Comparison of ENCODE assay signal across 1 cellular context in genomic region chr6:35297541-35298481, GRCh38.
TF ChIP-seq lines count a peak whose summit lies in the region.

TSS of gene DEF6 (plus strand) at chr6:35297818. CDS start at chr6:35297857, 39 bp downstream.

TF ChIP-seq in K562, 482 proteins besides CTCF, POLR2A, EP300 and RAD21 (continued from another document and continues in another):
- TF ChIP-seq MLX (CRISPR knock-in tag; conservative IDR thresholded peaks at IDR 0.05) (no peak), JUNB (CRISPR knock-in tag; conservative IDR thresholded peaks at IDR 0.05) (no peak), BRF2 (IDR thresholded peaks at IDR 0.05; ENCODE audit: borderline replicate concordance, insufficient read depth, insufficient read length) (no peak), ZNF23 (CRISPR knock-in tag; IDR thresholded peaks at IDR 0.05) (no peak), PHB (CRISPR knock-in tag; IDR thresholded peaks at IDR 0.05) (no peak), USF1 (CRISPR knock-in tag; IDR thresholded peaks at IDR 0.05) (peak; percentile 24), ZNF75A (CRISPR knock-in tag; IDR thresholded peaks at IDR 0.05) (no peak), NCOA2 (IDR thresholded peaks at IDR 0.05; ENCODE audit: partially characterized antibody in 2 of 2) (no peak), IFI16 (CRISPR knock-in tag; IDR thresholded peaks at IDR 0.05) (no peak), ZKSCAN1 (IDR thresholded peaks at IDR 0.05; ENCODE audit: low read depth, low read length) (peak; percentile 54; the same call in 1 of the 2 replicates), E2F4 (CRISPR knock-in tag; IDR thresholded peaks at IDR 0.05; ENCODE audit: low read depth) (0 out of 2 replicates have a peak, but pooled peaks have one; percentile 9), TRIM24 (IDR thresholded peaks at IDR 0.05) (no peak), E4F1 (CRISPR knock-in tag; IDR thresholded peaks at IDR 0.05; ENCODE audit: borderline replicate concordance) (no peak), ZFPM2 (CRISPR knock-in tag; IDR thresholded peaks at IDR 0.05) (no peak), NCOA6 (IDR thresholded peaks at IDR 0.05) (no peak), NCOR1 (IDR thresholded peaks at IDR 0.05) (no peak; the same call in 1 of the 2 replicates), CCAR2 (IDR thresholded peaks at IDR 0.05; ENCODE audit: low read depth, low read length) (no peak), CBX5 (IDR thresholded peaks at IDR 0.05; ENCODE audit: borderline replicate concordance, low read depth) (peak; percentile 57; the same call in 1 of the 2 replicates), NR2F6 (CRISPR knock-in tag; IDR thresholded peaks at IDR 0.05) (no peak), ZNF124 (CRISPR knock-in tag; IDR thresholded peaks at IDR 0.05) (no peak), MIER1 (IDR thresholded peaks at IDR 0.05; ENCODE audit: low read depth) (0 out of 2 replicates have a peak, but pooled peaks have one; percentile 52), ZC3H11A (IDR thresholded peaks at IDR 0.05; ENCODE audit: low read depth, low read length) (peak; percentile 16; the same call in 1 of the 2 replicates), TCFL5 (CRISPR knock-in tag; conservative IDR thresholded peaks at IDR 0.05) (no peak), TAF1 (IDR thresholded peaks at IDR 0.05; ENCODE audit: control insufficient read depth, extremely low read depth, insufficient read depth, low read length, severe bottlenecking) (peak; percentile 82), HNRNPK (IDR thresholded peaks at IDR 0.05; ENCODE audit: low read depth, low read length, poor library complexity, severe bottlenecking) (no peak), GABPB2 (CRISPR knock-in tag; conservative IDR thresholded peaks at IDR 0.05) (no peak; the same call in 1 of the 2 replicates), ZNF143 (CRISPR knock-in tag; IDR thresholded peaks at IDR 0.05) (peak; percentile 38; the same call in 1 of the 2 replicates), PHF8 (IDR thresholded peaks at IDR 0.05; ENCODE audit: borderline replicate concordance, low read length) (peak; percentile 83), STAT6 (CRISPR knock-in tag; IDR thresholded peaks at IDR 0.05) (peak; percentile 53; the same call in 1 of the 2 replicates), FOXK1 (CRISPR knock-in tag; IDR thresholded peaks at IDR 0.05; ENCODE audit: borderline replicate concordance) (0 out of 2 replicates have a peak, but pooled peaks have one; percentile 21), MAFF (IDR thresholded peaks at IDR 0.05; ENCODE audit: low read length) (no peak), ADNP (tag; IDR thresholded peaks at IDR 0.05) (no peak), U2AF2 (optimal IDR thresholded peaks at IDR 0.05; ENCODE audit: low read depth, low read length) (no peak), RCOR1 (IDR thresholded peaks at IDR 0.05; ENCODE audit: borderline replicate concordance in 1 of 2, low read depth in 2 of 2, low read length in 2 of 2) (peak; percentile 22 to 81; a peak in 3 of 4 replicates), ZNF561 (CRISPR knock-in tag; conservative IDR thresholded peaks at IDR 0.05) (no peak), CREB3 (tag; conservative IDR thresholded peaks at IDR 0.05; ENCODE audit: low read depth) (no peak), E2F1 (CRISPR knock-in tag; IDR thresholded peaks at IDR 0.05) (no peak), CHAMP1 (IDR thresholded peaks at IDR 0.05) (no peak), BACH1 (tag; IDR thresholded peaks at IDR 0.05) (no peak), TRIM28 (IDR thresholded peaks at IDR 0.05) (0 out of 2 replicates have a peak, but pooled peaks have one; percentile 29), PRMT5 (CRISPR knock-in tag; IDR thresholded peaks at IDR 0.05) (no peak), ZNF277 (CRISPR knock-in tag; IDR thresholded peaks at IDR 0.05; ENCODE audit: borderline replicate concordance) (no peak), HOMEZ (CRISPR knock-in tag; IDR thresholded peaks at IDR 0.05) (no peak), PTBP1 (IDR thresholded peaks at IDR 0.05; ENCODE audit: low read depth, low read length) (no peak), ZNF584 (CRISPR knock-in tag; IDR thresholded peaks at IDR 0.05; ENCODE audit: low read depth) (no peak), GTF2E2 (tag; IDR thresholded peaks at IDR 0.05) (no peak), WHSC1 (IDR thresholded peaks at IDR 0.05; ENCODE audit: low read length) (no peak), SMAD3 (CRISPR knock-in tag; conservative IDR thresholded peaks at IDR 0.05) (no peak), TFAP4 (CRISPR knock-in tag; IDR thresholded peaks at IDR 0.05; ENCODE audit: borderline replicate concordance) (peak; percentile 94), ZNF253 (CRISPR knock-in tag; conservative IDR thresholded peaks at IDR 0.05) (no peak), LCOR (CRISPR knock-in tag; IDR thresholded peaks at IDR 0.05) (peak; percentile 92), ZBTB1 (CRISPR knock-in tag; IDR thresholded peaks at IDR 0.05; ENCODE audit: borderline replicate concordance, low read depth) (peak; percentile 69)
